9 cellular contexts compared by ENCODE assay signal in genomic region chr20:300345-300744, GRCh38. TPM values are rescaled to one million over a fixed set of nuclear protein-coding genes. Genes with fewer than 3 reads are reported as not detected.
DNase-seq lines count a peak whose midpoint lies in the region; ATAC-seq and TF ChIP-seq lines count a peak whose summit lies in the region.
"Had no signal": no experiment of that assay in that cellular context is flagged by ENCODE, and none has a peak within 500 bp of the region (broad histone marks: within the 10 kb centered on the region; RNA-seq: fewer than 3 reads in every experiment).

No MANE protein-coding gene starts in this region.

- peaks cover 49% of the 10 kb centered on the region for H3K4me1 Mint-ChIP-seq in stimulated activated naive CD8-positive, alpha-beta T cell treated with anti-CD3 and anti-CD28 coated beads, Interleukin-15, Interleukin-2, amounts not matched to agents 100 ng/mL and 50 ng/mL, for 24 hours (ENCODE audit: low read depth)
- peaks cover 57% of the 10 kb centered on the region for H3K4me1 Mint-ChIP-seq in activated T-helper 1 cell treated with anti-CD3 and anti-CD28 coated beads, Interleukin-12 subunit alpha, Interleukin-12 subunit beta, Interleukin-2, Interleukin-4 antibody, amounts not matched to agents 30 ng/mL and 10 ng/mL and 1 ng/mL, durations not matched to agents 14 hours and 24 hours and 36 hours (ENCODE audit: low read depth)

- ATAC-seq in stimulated activated naive CD8-positive, alpha-beta T cell treated with anti-CD3 and anti-CD28 coated beads, Interleukin-15, Interleukin-2, amounts not matched to agents 100 U/mL and 50 U/mL, for 24 hours: no peak
- ATAC-seq in left lung: no peak
- no peak for ATAC-seq in GM21526 (IDR thresholded peaks at IDR 0.05; ENCODE audit: low FRiP score, unreplicated experiment)

- no peaks in the 10 kb centered on the region for H3K9me3 Mint-ChIP-seq in stimulated activated naive CD8-positive, alpha-beta T cell treated with anti-CD3 and anti-CD28 coated beads, Interleukin-15, Interleukin-2, amounts not matched to agents 100 ng/mL and 50 ng/mL, for 24 hours
- H3K9me3 Mint-ChIP-seq in activated T-helper 1 cell treated with anti-CD3 and anti-CD28 coated beads, Interleukin-12 subunit alpha, Interleukin-12 subunit beta, Interleukin-2, Interleukin-4 antibody, amounts not matched to agents 30 ng/mL and 10 ng/mL and 1 ng/mL, durations not matched to agents 14 hours and 24 hours and 36 hours: no peaks in the 10 kb centered on the region

- H3K4me1 ChIP-seq in left lung: peaks cover 28 to 51% of the 10 kb centered on the region in 2 donors

- H3K36me3 Mint-ChIP-seq in stimulated activated naive CD8-positive, alpha-beta T cell treated with anti-CD3 and anti-CD28 coated beads, Interleukin-15, Interleukin-2, amounts not matched to agents 100 ng/mL and 50 ng/mL, for 24 hours (ENCODE audit: low read depth): peaks cover 26% of the 10 kb centered on the region
- peaks cover 27% of the 10 kb centered on the region for H3K36me3 Mint-ChIP-seq in activated T-helper 1 cell treated with anti-CD3 and anti-CD28 coated beads, Interleukin-12 subunit alpha, Interleukin-12 subunit beta, Interleukin-2, Interleukin-4 antibody, amounts not matched to agents 30 ng/mL and 10 ng/mL and 1 ng/mL, durations not matched to agents 14 hours and 24 hours and 36 hours (ENCODE audit: low read depth)

- no peak for TF ChIP-seq CTCF in left lung (IDR thresholded peaks at IDR 0.05)
- TF ChIP-seq CTCF in GM10266 (IDR thresholded peaks at IDR 0.05; ENCODE audit: control insufficient read depth, insufficient read depth, low read depth, missing control alignments): no peak

- H3K4me3 Mint-ChIP-seq in stimulated activated naive CD8-positive, alpha-beta T cell treated with anti-CD3 and anti-CD28 coated beads, Interleukin-15, Interleukin-2, amounts not matched to agents 100 ng/mL and 50 ng/mL, for 24 hours: peak overlapping the region; percentile 92
- peak overlapping the region; percentile 99 for H3K4me3 Mint-ChIP-seq in activated T-helper 1 cell treated with anti-CD3 and anti-CD28 coated beads, Interleukin-12 subunit alpha, Interleukin-12 subunit beta, Interleukin-2, Interleukin-4 antibody, amounts not matched to agents 30 ng/mL and 10 ng/mL and 1 ng/mL, durations not matched to agents 14 hours and 24 hours and 36 hours

- DNase-seq in stimulated activated naive CD8-positive, alpha-beta T cell treated with anti-CD3 and anti-CD28 coated beads, Interleukin-15, Interleukin-2, amounts not matched to agents 100 U/mL and 50 U/mL, for 24 hours: no peak
- DNase-seq in activated T-helper 1 cell treated with anti-CD3 and anti-CD28 coated beads, Interleukin-12 subunit alpha, Interleukin-12 subunit beta, Interleukin-2, Interleukin-4 antibody, amounts not matched to agents 30 ng/mL and 10 ng/mL and 1 ng/mL, durations not matched to agents 14 hours and 24 hours and 36 hours (ENCODE audit: low spot score): no peak
- DNase-seq in left lung (no peak), cerebellar nuclear complex (lab: John Stamatoyannopoulos, UW) (no peak), H4 (ENCODE audit: low spot score) (no peak), GM10266 (ENCODE audit: extremely low spot score) (no peak)

- H3K4me3 ChIP-seq in left lung: peak overlapping the region; percentile 88 to 91

- peak overlapping the region; percentile 56 for H3K27ac Mint-ChIP-seq in stimulated activated naive CD8-positive, alpha-beta T cell treated with anti-CD3 and anti-CD28 coated beads, Interleukin-15, Interleukin-2, amounts not matched to agents 100 ng/mL and 50 ng/mL, for 24 hours
- no peak overlapping the region for H3K27ac Mint-ChIP-seq in activated T-helper 1 cell treated with anti-CD3 and anti-CD28 coated beads, Interleukin-12 subunit alpha, Interleukin-12 subunit beta, Interleukin-2, Interleukin-4 antibody, amounts not matched to agents 30 ng/mL and 10 ng/mL and 1 ng/mL, durations not matched to agents 14 hours and 24 hours and 36 hours

- H3K27ac ChIP-seq in left lung: peak overlapping the region in 1 of 2 donors; percentile 6
- H3K27ac ChIP-seq: SJSA1 had no signal

- no peaks in the 10 kb centered on the region for H3K27me3 Mint-ChIP-seq in stimulated activated naive CD8-positive, alpha-beta T cell treated with anti-CD3 and anti-CD28 coated beads, Interleukin-15, Interleukin-2, amounts not matched to agents 100 ng/mL and 50 ng/mL, for 24 hours
- H3K27me3 Mint-ChIP-seq in activated T-helper 1 cell treated with anti-CD3 and anti-CD28 coated beads, Interleukin-12 subunit alpha, Interleukin-12 subunit beta, Interleukin-2, Interleukin-4 antibody, amounts not matched to agents 30 ng/mL and 10 ng/mL and 1 ng/mL, durations not matched to agents 14 hours and 24 hours and 36 hours (ENCODE audit: insufficient read depth): no peaks in the 10 kb centered on the region

- intact Hi-C loops in activated T-helper 1 cell treated with anti-CD3 and anti-CD28 coated beads, Interleukin-12 subunit alpha, Interleukin-12 subunit beta, Interleukin-2, Interleukin-4 antibody, amounts not matched to agents 30 ng/mL and 10 ng/mL and 1 ng/mL, durations not matched to agents 14 hours and 24 hours and 36 hours (cut with micrococcal nuclease): no loop called here
- intact Hi-C loops in left lung (cut with DNase I): no loop called here

- no peaks in the 10 kb centered on the region for H3K9me3 ChIP-seq in left lung

- H3K36me3 ChIP-seq in left lung: no peaks in the 10 kb centered on the region

- H3K27me3 ChIP-seq in left lung: no peaks in the 10 kb centered on the region
- H3K27me3 ChIP-seq: SJSA1 had no signal

RNA-seq across cellular contexts. Expression of gene ZCCHC3, which starts 3.0 kb away (rescaled TPM):
- total RNA-seq in activated T-helper 1 cell treated with anti-CD3 and anti-CD28 coated beads, Interleukin-12 subunit alpha, Interleukin-12 subunit beta, Interleukin-2, Interleukin-4 antibody, amounts not matched to agents 30 ng/mL and 10 ng/mL and 1 ng/mL, durations not matched to agents 14 hours and 24 hours and 36 hours: 25.9 TPM in 2 replicates
- total RNA-seq in left lung: 10 to 100 TPM; 11.5 to 15.3 TPM
- 7.6 and 8.2 TPM in 2 replicates for total RNA-seq in H4 (2014; rRNA removed; shearing (Covaris generic))

RNA-seq across cellular contexts. Expression of gene C20orf96, which starts 9.8 kb away (rescaled TPM):
- total RNA-seq in activated T-helper 1 cell treated with anti-CD3 and anti-CD28 coated beads, Interleukin-12 subunit alpha, Interleukin-12 subunit beta, Interleukin-2, Interleukin-4 antibody, amounts not matched to agents 30 ng/mL and 10 ng/mL and 1 ng/mL, durations not matched to agents 14 hours and 24 hours and 36 hours: 4.3 and 4.7 TPM in 2 replicates
- total RNA-seq in left lung: 1 to 10 TPM; 6.9 to 8.3 TPM
- total RNA-seq in H4 (2014; rRNA removed; shearing (Covaris generic)): 1.6 TPM in 2 replicates

RNA-seq across cellular contexts. Expression of gene SOX12, which starts 25.0 kb away (rescaled TPM):
- total RNA-seq in activated T-helper 1 cell treated with anti-CD3 and anti-CD28 coated beads, Interleukin-12 subunit alpha, Interleukin-12 subunit beta, Interleukin-2, Interleukin-4 antibody, amounts not matched to agents 30 ng/mL and 10 ng/mL and 1 ng/mL, durations not matched to agents 14 hours and 24 hours and 36 hours: 7.4 and 7.6 TPM in 2 replicates
- total RNA-seq in left lung: 10 to 100 TPM; 14.0 to 18.7 TPM
- total RNA-seq in H4 (2014; rRNA removed; shearing (Covaris generic)): 1.9 and 2.2 TPM in 2 replicates

RNA-seq across cellular contexts. Expression of gene DEFB132, which starts 42.8 kb away (rescaled TPM):
- not detected in 2 replicates for total RNA-seq in activated T-helper 1 cell treated with anti-CD3 and anti-CD28 coated beads, Interleukin-12 subunit alpha, Interleukin-12 subunit beta, Interleukin-2, Interleukin-4 antibody, amounts not matched to agents 30 ng/mL and 10 ng/mL and 1 ng/mL, durations not matched to agents 14 hours and 24 hours and 36 hours
- not detected for total RNA-seq in left lung
- not detected in 2 replicates for total RNA-seq in H4 (2014; rRNA removed; shearing (Covaris generic))
- total RNA-seq: SJSA1 had no signal

RNA-seq across cellular contexts. Expression of gene NRSN2, which starts 46.6 kb away (rescaled TPM):
- 5.1 and 6.5 TPM in 2 replicates for total RNA-seq in activated T-helper 1 cell treated with anti-CD3 and anti-CD28 coated beads, Interleukin-12 subunit alpha, Interleukin-12 subunit beta, Interleukin-2, Interleukin-4 antibody, amounts not matched to agents 30 ng/mL and 10 ng/mL and 1 ng/mL, durations not matched to agents 14 hours and 24 hours and 36 hours
- 10 to 100 TPM; 34.4 to 38.8 TPM for total RNA-seq in left lung
- 69.6 and 72.8 TPM in 2 replicates for total RNA-seq in H4 (2014; rRNA removed; shearing (Covaris generic))
